27 cellular contexts compared by ENCODE assay signal in genomic region chr14:77102154-77102553, GRCh38. TPM values are rescaled to one million over a fixed set of nuclear protein-coding genes. Genes with fewer than 3 reads are reported as not detected.
A peak's percentile ranks its signal among the peaks of the same experiment; 100 is the strongest.
DNase-seq lines count a peak whose midpoint lies in the region; ATAC-seq, FAIRE-seq and TF ChIP-seq lines count a peak whose summit lies in the region.
"Had no signal": no experiment of that assay in that cellular context is flagged by ENCODE, and none has a peak within 500 bp of the region (broad histone marks: within the 10 kb centered on the region; RNA-seq: fewer than 3 reads in every experiment).

No MANE protein-coding gene starts in this region.

- H3K4me1 ChIP-seq in OCI-LY1 (ENCODE audit: insufficient read depth, low read length, severe bottlenecking): peaks cover 58% of the 10 kb centered on the region

- H3F3A ChIP-seq in OCI-LY1 (ENCODE audit: insufficient read depth, low read length): no peaks in the 10 kb centered on the region

- H3K27ac ChIP-seq in OCI-LY1 (ENCODE audit: low read depth, low read length, poor library complexity, severe bottlenecking) (peak overlapping the region; percentile 81), substantia nigra (ENCODE audit: low read depth, low read length, poor library complexity, severe bottlenecking) (peak overlapping the region; percentile 100)
- H3K27ac ChIP-seq: body of pancreas, VCaP had no signal

- H3K9me3 Mint-ChIP-seq in dendritic cell treated with granulocyte-macrophage colony-stimulating factor and Interleukin-4, amounts not matched to agents 40 ng/mL and 50 ng/mL, for 4 days: no peaks in the 10 kb centered on the region
- no peaks in the 10 kb centered on the region for H3K9me3 Mint-ChIP-seq in progenitor cell of endocrine pancreas (ENCODE audit: low read depth)
- H3K9me3 Mint-ChIP-seq in activated T-cell treated with anti-CD3 and anti-CD28 coated beads, Interleukin-2, amount 50 U/mL, for 4 hours: no peaks in the 10 kb centered on the region
- H3K9me3 Mint-ChIP-seq: activated CD4-positive, alpha-beta T cell treated with anti-CD3 and anti-CD28 coated beads, Interleukin-2, amount 10 ng/mL, durations not matched to agents 7 days and 5 days; activated T-helper 2 cell treated with anti-CD3 and anti-CD28 coated beads, Interferon-gamma antibody, Interleukin-2, Interleukin-4, amounts not matched to agents 10 μg/mL and 5 μg/mL and 100 μg/mL, durations not matched to agents 14 hours and 24 hours and 36 hours; CD8-positive, alpha-beta T cell; T-helper 2 cell treated with Interferon-gamma antibody and Interleukin-4, amounts not matched to agents 5 μg/mL and 100 μg/mL, for 36 hours had no signal

- no peak overlapping the region for H2AFZ ChIP-seq in OCI-LY1 (ENCODE audit: low read length)

- H3K9me3 ChIP-seq in OCI-LY1 (ENCODE audit: low read length): no peaks in the 10 kb centered on the region
- H3K9me3 ChIP-seq: body of pancreas, HAP-1, heart right ventricle, MG63, SK-N-SH had no signal

- TF ChIP-seq CTCF in OCI-LY1 (IDR thresholded peaks at IDR 0.05; ENCODE audit: low read length): no peak
- no peak for TF ChIP-seq CTCF in progenitor cell of endocrine pancreas (IDR thresholded peaks at IDR 0.05; ENCODE audit: unreplicated experiment)

- peaks cover 87% of the 10 kb centered on the region for H3K4me1 Mint-ChIP-seq in dendritic cell treated with granulocyte-macrophage colony-stimulating factor and Interleukin-4, amounts not matched to agents 40 ng/mL and 50 ng/mL, for 4 days (ENCODE audit: low read depth)
- peaks cover 26% of the 10 kb centered on the region for H3K4me1 Mint-ChIP-seq in progenitor cell of endocrine pancreas (ENCODE audit: low read depth)
- peaks cover 21% of the 10 kb centered on the region for H3K4me1 Mint-ChIP-seq in activated T-cell treated with anti-CD3 and anti-CD28 coated beads, Interleukin-2, amount 50 U/mL, for 4 hours (ENCODE audit: low read depth)

- peak overlapping the region; percentile 16; the same call in 1 of the 2 replicates for H3K4me2 ChIP-seq in OCI-LY1 (ENCODE audit: low read length)
- H3K4me2 ChIP-seq: SK-N-SH had no signal

- no peak for FAIRE-seq in GM12891 (lab: Jason Lieb, UNC)
- FAIRE-seq: colon, K562 had no signal

- H3K9me2 ChIP-seq in OCI-LY1 (ENCODE audit: low read depth, low read length): no peaks in the 10 kb centered on the region
- H3K9me2 ChIP-seq: SK-N-SH had no signal

- peak overlapping the region; percentile 42 for H3K27ac Mint-ChIP-seq in dendritic cell treated with granulocyte-macrophage colony-stimulating factor and Interleukin-4, amounts not matched to agents 40 ng/mL and 50 ng/mL, for 4 days
- H3K27ac Mint-ChIP-seq in progenitor cell of endocrine pancreas: no peak overlapping the region
- H3K27ac Mint-ChIP-seq: activated CD4-positive, alpha-beta T cell treated with anti-CD3 and anti-CD28 coated beads, Interleukin-2, amount 10 ng/mL, durations not matched to agents 7 days and 5 days; activated T-helper 2 cell treated with anti-CD3 and anti-CD28 coated beads, Interferon-gamma antibody, Interleukin-2, Interleukin-4, amounts not matched to agents 10 μg/mL and 5 μg/mL and 100 μg/mL, durations not matched to agents 14 hours and 24 hours and 36 hours; CD8-positive, alpha-beta T cell; T-helper 2 cell treated with Interferon-gamma antibody and Interleukin-4, amounts not matched to agents 5 μg/mL and 100 μg/mL, for 36 hours had no signal

- no peaks in the 10 kb centered on the region for H4K20me1 ChIP-seq in OCI-LY1 (ENCODE audit: insufficient read depth, low read length)

- H3K4me3 Mint-ChIP-seq in dendritic cell treated with granulocyte-macrophage colony-stimulating factor and Interleukin-4, amounts not matched to agents 40 ng/mL and 50 ng/mL, for 4 days: no peak overlapping the region
- H3K4me3 Mint-ChIP-seq in progenitor cell of endocrine pancreas (ENCODE audit: low read depth): no peak overlapping the region
- H3K4me3 Mint-ChIP-seq in activated T-cell treated with anti-CD3 and anti-CD28 coated beads, Interleukin-2, amount 50 U/mL, for 4 hours: no peak overlapping the region
- H3K4me3 Mint-ChIP-seq: activated CD4-positive, alpha-beta T cell treated with anti-CD3 and anti-CD28 coated beads, Interleukin-2, amount 10 ng/mL, durations not matched to agents 7 days and 5 days; CD8-positive, alpha-beta T cell; T-helper 2 cell treated with Interferon-gamma antibody and Interleukin-4, amounts not matched to agents 5 μg/mL and 100 μg/mL, for 36 hours had no signal

- H3K4me3 ChIP-seq in OCI-LY1 (ENCODE audit: low read depth, low read length, poor library complexity, severe bottlenecking): no peak overlapping the region
- H3K4me3 ChIP-seq: body of pancreas, HAP-1, heart right ventricle, K562, MG63 had no signal

- peaks cover 61% of the 10 kb centered on the region for H3K36me3 Mint-ChIP-seq in dendritic cell treated with granulocyte-macrophage colony-stimulating factor and Interleukin-4, amounts not matched to agents 40 ng/mL and 50 ng/mL, for 4 days (ENCODE audit: low read depth)
- peaks cover 5% of the 10 kb centered on the region for H3K36me3 Mint-ChIP-seq in progenitor cell of endocrine pancreas (ENCODE audit: insufficient read depth)
- peaks cover 12% of the 10 kb centered on the region for H3K36me3 Mint-ChIP-seq in activated T-cell treated with anti-CD3 and anti-CD28 coated beads, Interleukin-2, amount 50 U/mL, for 4 hours (ENCODE audit: insufficient read depth)

- no peaks in the 10 kb centered on the region for H3K27me3 Mint-ChIP-seq in dendritic cell treated with granulocyte-macrophage colony-stimulating factor and Interleukin-4, amounts not matched to agents 40 ng/mL and 50 ng/mL, for 4 days
- H3K27me3 Mint-ChIP-seq in progenitor cell of endocrine pancreas: no peaks in the 10 kb centered on the region
- no peaks in the 10 kb centered on the region for H3K27me3 Mint-ChIP-seq in activated T-cell treated with anti-CD3 and anti-CD28 coated beads, Interleukin-2, amount 50 U/mL, for 4 hours (ENCODE audit: low read depth)
- H3K27me3 Mint-ChIP-seq: activated CD4-positive, alpha-beta T cell treated with anti-CD3 and anti-CD28 coated beads, Interleukin-2, amount 10 ng/mL, durations not matched to agents 7 days and 5 days had no signal

- peaks cover 33% of the 10 kb centered on the region for H3K36me3 ChIP-seq in OCI-LY1 (ENCODE audit: insufficient read depth, low read length)

- DNase-seq in midbrain (lab: John Stamatoyannopoulos, UW) (peak; percentile 70), substantia nigra (lab: John Stamatoyannopoulos, UW) (peak in 15 of 49 donors; percentile 12 to 47 (median 24)), progenitor cell of endocrine pancreas (ENCODE audit: low spot score, unreplicated experiment) (no peak), GM12891 (ENCODE audit: insufficient read length, low spot score) (no peak)
- DNase-seq in activated CD8-positive, alpha-beta memory T cell treated with anti-CD3 and anti-CD28 coated beads for 24 hours: no peak
- DNase-seq in activated T-cell treated with anti-CD3 and anti-CD28 coated beads, Interleukin-2, amount 50 U/mL, for 4 hours: no peak
- DNase-seq: activated CD4-positive, alpha-beta T cell treated with anti-CD3 and anti-CD28 coated beads, Interleukin-2, amount 10 ng/mL, durations not matched to agents 7 days and 5 days; body of pancreas; CD8-positive, alpha-beta T cell; DMS153; GDM1; heart right ventricle; MG63; NCI-H146; NCI-H524 treated with DMSO at 0.1 percent for 48 hours; SK-N-SH had no signal

- peak overlapping the region; percentile 28; the same call in 1 of the 2 replicates for H3K9ac ChIP-seq in OCI-LY1 (ENCODE audit: low read length)
- H3K9ac ChIP-seq: SK-N-SH had no signal

- H3K27me3 ChIP-seq in OCI-LY1 (ENCODE audit: insufficient read depth, low read length): no peaks in the 10 kb centered on the region
- H3K27me3 ChIP-seq: body of pancreas, heart right ventricle, MG63 had no signal

- peaks cover 12% of the 10 kb centered on the region for H3K79me2 ChIP-seq in OCI-LY1 (ENCODE audit: insufficient read depth, low read length)

- TF ChIP-seq POLR2A in GM12891 (IDR thresholded peaks at IDR 0.05; ENCODE audit: low read depth, low read length): no peak

- ATAC-seq in activated T-cell treated with anti-CD3 and anti-CD28 coated beads, Interleukin-2, amount 50 U/mL, for 4 hours: no peak
- ATAC-seq: body of pancreas; CD8-positive, alpha-beta T cell; heart right ventricle; K562 had no signal

- intact Hi-C loops in dendritic cell treated with granulocyte-macrophage colony-stimulating factor and Interleukin-4, amounts not matched to agents 40 ng/mL and 50 ng/mL, for 4 days (cut with micrococcal nuclease): no loop called here

TF ChIP-seq in GM12891, 5 proteins besides CTCF, POLR2A, EP300 and RAD21:
- TF ChIP-seq POU2F2 (IDR thresholded peaks at IDR 0.05; ENCODE audit: low read depth, low read length): no peak
- no peak for TF ChIP-seq TAF1 (IDR thresholded peaks at IDR 0.05; ENCODE audit: low read depth, low read length)
- no peak for TF ChIP-seq SPI1 (IDR thresholded peaks at IDR 0.05; ENCODE audit: low read depth, low read length)
- no peak for TF ChIP-seq POLR2AphosphoS5 (IDR thresholded peaks at IDR 0.05; ENCODE audit: low read depth, low read length)
- no peak for TF ChIP-seq PAX5 (IDR thresholded peaks at IDR 0.05; ENCODE audit: insufficient read depth, low read length, severe bottlenecking)

RNA-seq across cellular contexts. Expression of gene CIPC, which starts 4.1 kb away (rescaled TPM):
- 25.2 and 25.6 TPM in 2 replicates for total RNA-seq in progenitor cell of endocrine pancreas
- polyA plus RNA-seq in GM12891 (2012; ENCODE audit: low read depth, missing spikeins): 6.4 TPM
- 10 to 100 TPM in 1 of 3 donors, 1 to 10 TPM in 2; 9.0 to 10.2 (median 9.4) TPM for total RNA-seq in activated T-cell treated with anti-CD3 and anti-CD28 coated beads, Interleukin-2, amount 50 U/mL, for 4 hours

RNA-seq across cellular contexts. Expression of gene ZDHHC22, which starts 39.4 kb away (rescaled TPM):
- total RNA-seq in progenitor cell of endocrine pancreas: 0.13 and 0.14 TPM in 2 replicates
- not detected for polyA plus RNA-seq in GM12891 (2012; ENCODE audit: low read depth, missing spikeins)
- not detected for total RNA-seq in activated T-cell treated with anti-CD3 and anti-CD28 coated beads, Interleukin-2, amount 50 U/mL, for 4 hours
- total RNA-seq: activated CD4-positive, alpha-beta T cell treated with anti-CD3 and anti-CD28 coated beads, Interleukin-2, amount 10 ng/mL, durations not matched to agents 7 days and 5 days; activated T-helper 2 cell treated with anti-CD3 and anti-CD28 coated beads, Interferon-gamma antibody, Interleukin-2, Interleukin-4, amounts not matched to agents 10 μg/mL and 5 μg/mL and 100 μg/mL, durations not matched to agents 14 hours and 24 hours and 36 hours; body of pancreas; CD8-positive, alpha-beta T cell; HT-29; K562; lower leg skin; RPMI7951 had no signal
- polyA plus RNA-seq: heart right ventricle, K562, SK-N-SH had no signal
